15 cellular contexts compared by ENCODE assay signal in the genomic region with DNA sequence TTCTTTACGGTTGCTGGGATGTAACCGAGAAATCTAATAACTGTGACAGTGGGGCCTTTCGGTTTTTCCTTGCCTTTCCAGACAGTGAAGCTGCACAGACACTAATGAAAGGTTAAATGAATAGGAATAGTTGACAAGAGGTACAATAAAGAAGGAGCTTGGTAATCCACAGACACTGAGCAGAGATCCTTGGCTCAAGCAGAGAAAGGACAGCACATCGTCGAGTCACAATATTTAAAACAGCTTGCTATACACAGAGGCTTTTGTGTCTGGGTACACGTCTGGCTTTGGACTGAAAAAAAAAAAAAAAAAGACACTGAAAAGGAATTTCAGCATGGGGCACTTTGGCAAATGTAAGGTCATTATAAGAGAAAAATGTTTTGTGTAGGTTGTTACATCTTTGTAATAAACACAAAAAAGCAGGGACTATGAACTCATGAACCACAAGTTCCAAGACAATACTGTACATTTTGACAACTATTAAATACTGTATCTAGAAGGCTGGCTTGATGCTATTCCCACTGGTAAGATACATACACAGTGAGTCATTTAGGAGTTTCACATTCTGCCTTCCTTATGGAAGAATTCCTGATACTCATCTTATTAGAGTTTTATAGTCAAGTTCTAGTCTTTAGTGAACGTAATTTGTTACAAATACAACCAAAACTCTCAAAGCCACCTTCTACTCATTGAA. TPM values are rescaled to one million over a fixed set of nuclear protein-coding genes. Genes with fewer than 3 reads are reported as not detected.
DNase-seq lines count a peak whose midpoint lies in the region; ATAC-seq, FAIRE-seq and TF ChIP-seq lines count a peak whose summit lies in the region.
"Had no signal": no experiment of that assay in that cellular context is flagged by ENCODE, and none has a peak within 500 bp of the region (broad histone marks: within the 10 kb centered on the region; RNA-seq: fewer than 3 reads in every experiment).

No MANE protein-coding gene starts in this region.

- no peak overlapping the region for H2AFZ ChIP-seq in H9 (ENCODE audit: low read length)
- H2AFZ ChIP-seq in astrocyte (ENCODE audit: low read depth, low read length) = peak overlapping the region; percentile 70
- no peak overlapping the region for H2AFZ ChIP-seq in hepatocyte

- H3K27me3 Mint-ChIP-seq in H9 (ENCODE audit: low read depth) (peaks cover 1% of the 10 kb centered on the region), astrocyte (ENCODE audit: low read depth, unreplicated experiment) (no peaks in the 10 kb centered on the region)

- FAIRE-seq in astrocyte (lab: Jason Lieb, UNC) = peak; percentile 90

- H3K9ac ChIP-seq in H9 (ENCODE audit: extremely low read depth, insufficient read length, low read length) = no peak overlapping the region
- H3K9ac ChIP-seq in astrocyte (ENCODE audit: low read length) = peak overlapping the region; percentile 68
- peak overlapping the region; percentile 36 for H3K9ac ChIP-seq in skeletal muscle satellite cell (ENCODE audit: low read depth, low read length)
- H3K9ac ChIP-seq: KMS-11 had no signal

- no peak overlapping the region for H2AK5ac ChIP-seq in H9 (ENCODE audit: insufficient read length, low read length)

- H4K91ac ChIP-seq in H9 (ENCODE audit: insufficient read length, low read depth, low read length) = no peak overlapping the region

- no CpG with 5 or more reads among the region's 7 CpGs for WGBS in H9 (ENCODE audit: extremely low coverage, insufficient read length, low lambda C conversion rate)
- WGBS in hepatocyte (ENCODE audit: low lambda C conversion rate, missing lambda C conversion rate) = 49% methylated on average over 7 of the region's 7 CpGs

- H3K27ac ChIP-seq in H9 (ENCODE audit: insufficient read length, low read depth, low read length) = no peak overlapping the region
- H3K27ac ChIP-seq in astrocyte (ENCODE audit: low read depth, low read length) = peak overlapping the region; percentile 73
- H3K27ac ChIP-seq in hepatocyte = peak overlapping the region; percentile 73
- H3K27ac ChIP-seq: KMS-11 had no signal

- no peak overlapping the region for H4K8ac ChIP-seq in H9 (replicated peaks; ENCODE audit: insufficient read length, low read depth, low read length)

- H3K4me2 ChIP-seq in H9 (ENCODE audit: insufficient read depth, insufficient read length, low read length) (no peak overlapping the region), astrocyte (ENCODE audit: low read length) (peak overlapping the region; percentile 82), hepatocyte (peak overlapping the region; percentile 97), skeletal muscle satellite cell (ENCODE audit: low read length) (peak overlapping the region; percentile 77)
- H3K4me2 ChIP-seq: KMS-11 had no signal

- H3K36me3 Mint-ChIP-seq in H9 (ENCODE audit: insufficient read depth in 1 of 3, low read depth in 3 of 3) (peaks cover 2 to 8% (median 3%) of the 10 kb centered on the region in 3 experiments; a peak in 5 of 7 replicates), astrocyte (ENCODE audit: low read depth, unreplicated experiment) (no peaks in the 10 kb centered on the region)
- H3K36me3 Mint-ChIP-seq: CD4-positive, CD25-positive, alpha-beta regulatory T cell had no signal

- H2BK15ac ChIP-seq in H9 (ENCODE audit: low read depth, low read length) = no peak overlapping the region

- no peak overlapping the region for H3K14ac ChIP-seq in H9 (ENCODE audit: insufficient read depth, low read length)

- H4K20me1 ChIP-seq in H9 (ENCODE audit: control insufficient read depth, insufficient read depth, insufficient read length) (no peaks in the 10 kb centered on the region), astrocyte (ENCODE audit: insufficient read depth, low read length) (no peaks in the 10 kb centered on the region), hepatocyte (ENCODE audit: insufficient read depth, poor library complexity, severe bottlenecking) (no peaks in the 10 kb centered on the region)

- H3K4me3 ChIP-seq in astrocyte (ENCODE audit: insufficient read depth, low read depth, low read length) = peak overlapping the region; percentile 40
- H3K4me3 ChIP-seq in hepatocyte = no peak overlapping the region
- H3K4me3 ChIP-seq in skeletal muscle satellite cell (ENCODE audit: low read length) = peak overlapping the region; percentile 55
- no peak overlapping the region for H3K4me3 ChIP-seq in H7 (ENCODE audit: insufficient read depth, low read depth, low read length)

- no peak overlapping the region for H3K18ac ChIP-seq in H9 (ENCODE audit: insufficient read length, low read depth, low read length)

- H3K36me3 ChIP-seq in astrocyte (ENCODE audit: insufficient read depth, low read length) (no peaks in the 10 kb centered on the region), hepatocyte (replicated peaks; ENCODE audit: insufficient read depth, low read depth) (no peaks in the 10 kb centered on the region), skeletal muscle satellite cell (ENCODE audit: insufficient read depth, low read length) (no peaks in the 10 kb centered on the region), H7 (replicated peaks; ENCODE audit: control insufficient read depth, insufficient read depth, low read length) (no peaks in the 10 kb centered on the region)

- no peak overlapping the region for H3K23ac ChIP-seq in H9 (ENCODE audit: insufficient read length, low read depth, low read length)

- H2BK12ac ChIP-seq in H9 (ENCODE audit: insufficient read length, low read depth, low read length) = no peak overlapping the region

- H3K27ac Mint-ChIP-seq in H9 (peak overlapping the region in 2 of 3 experiments; percentile 27 to 66; a peak in 3 of 7 replicates), astrocyte (ENCODE audit: unreplicated experiment) (peak overlapping the region; percentile 70)
- H3K27ac Mint-ChIP-seq: CD4-positive, CD25-positive, alpha-beta regulatory T cell had no signal

- no peak for TF ChIP-seq CTCF in H9 (conservative IDR thresholded peaks at IDR 0.05)
- TF ChIP-seq CTCF in astrocyte (IDR thresholded peaks at IDR 0.05; ENCODE audit: insufficient read depth, low read depth, low read length) = no peak
- TF ChIP-seq CTCF in hepatocyte (IDR thresholded peaks at IDR 0.05; ENCODE audit: poor library complexity) = no peak

- no peak overlapping the region for H3T11ph ChIP-seq in H9 (ENCODE audit: low read length)

- no peak overlapping the region for H2BK120ac ChIP-seq in H9 (ENCODE audit: low read depth, low read length, poor library complexity, severe bottlenecking)

- DNase-seq in H9 (no peak), astrocyte (ENCODE audit: low read depth) (peak; percentile 77), hepatocyte (ENCODE audit: low spot score) (no peak), H7 (no peak), NCI-H146 (lab: John Stamatoyannopoulos, UW) (no peak)
- no peak for DNase-seq in activated CD4-positive, alpha-beta T cell treated with anti-CD3 and anti-CD28 coated beads, Interleukin-2, amount 50 U/mL, for 48 hours
- DNase-seq: activated CD4-positive, alpha-beta T cell treated with anti-CD3 and anti-CD28 coated beads, Interleukin-2, amount 50 U/mL, for 1 hour; CD4-positive, CD25-positive, alpha-beta regulatory T cell; NCI-H2081; NK-92 treated with Interleukin-12 subunit alpha and Interleukin-12 subunit beta, amount 100 ng/mL, for 24 hours had no signal

- no peak overlapping the region for H3K4ac ChIP-seq in H9 (ENCODE audit: low read depth, low read length)

- no peak overlapping the region for H4K5ac ChIP-seq in H9 (ENCODE audit: insufficient read length, low read depth, low read length)

- no peak overlapping the region for H2BK20ac ChIP-seq in H9 (ENCODE audit: low read depth, low read length, poor library complexity, severe bottlenecking)

- no peaks in the 10 kb centered on the region; the same call in 1 of the 2 replicates for H3K27me3 ChIP-seq in H9 (ENCODE audit: insufficient read depth, low read length)
- no peaks in the 10 kb centered on the region for H3K27me3 ChIP-seq in astrocyte (ENCODE audit: insufficient read depth, low read length)
- H3K27me3 ChIP-seq in hepatocyte = peaks cover 2% of the 10 kb centered on the region
- H3K27me3 ChIP-seq in skeletal muscle satellite cell (ENCODE audit: control insufficient read depth, insufficient read depth, low read length) = no peaks in the 10 kb centered on the region
- peaks cover 9% of the 10 kb centered on the region; the same call in 1 of the 2 replicates for H3K27me3 ChIP-seq in H7 (ENCODE audit: control insufficient read depth, insufficient read depth, low read length)

- H3K4me1 ChIP-seq in H9 (ENCODE audit: insufficient read depth, low read length) (peaks cover 6% of the 10 kb centered on the region; the same call in 1 of the 2 replicates), astrocyte (ENCODE audit: insufficient read depth, low read length) (peaks cover 39% of the 10 kb centered on the region), hepatocyte (ENCODE audit: insufficient read depth) (peaks cover 15% of the 10 kb centered on the region), skeletal muscle satellite cell (ENCODE audit: control insufficient read depth, insufficient read depth, low read length) (peaks cover 51% of the 10 kb centered on the region)

- H3K4me1 Mint-ChIP-seq in H9 = peaks cover 48 to 57% of the 10 kb centered on the region in 2 experiments
- H3K4me1 Mint-ChIP-seq in astrocyte (ENCODE audit: low read depth, unreplicated experiment) = peaks cover 42% of the 10 kb centered on the region
- H3K4me1 Mint-ChIP-seq: central memory CD8-positive, alpha-beta T cell had no signal

- H3K4me3 Mint-ChIP-seq in H9 (no peak overlapping the region), astrocyte (ENCODE audit: unreplicated experiment) (peak overlapping the region; percentile 5)
- H3K4me3 Mint-ChIP-seq: CD4-positive, CD25-positive, alpha-beta regulatory T cell; central memory CD8-positive, alpha-beta T cell had no signal

- peaks cover 8% of the 10 kb centered on the region for H3K23me2 ChIP-seq in H9 (ENCODE audit: insufficient read length, low read depth, low read length, poor library complexity, severe bottlenecking)

- H3K9me3 ChIP-seq in H9 (ENCODE audit: control insufficient read depth, low read depth, low read length) (no peaks in the 10 kb centered on the region), astrocyte (ENCODE audit: insufficient read depth, low read depth, low read length) (no peaks in the 10 kb centered on the region), hepatocyte (ENCODE audit: low read depth) (no peaks in the 10 kb centered on the region), skeletal muscle satellite cell (replicated peaks; ENCODE audit: low read length) (no peaks in the 10 kb centered on the region)

- H2BK5ac ChIP-seq in H9 (ENCODE audit: insufficient read length, low read length) = no peak overlapping the region

- H3K9me3 Mint-ChIP-seq in H9 = no peaks in the 10 kb centered on the region
- H3K9me3 Mint-ChIP-seq in astrocyte (ENCODE audit: unreplicated experiment) = no peaks in the 10 kb centered on the region
- H3K9me3 Mint-ChIP-seq: central memory CD8-positive, alpha-beta T cell had no signal

- 0 out of 2 replicates have a peak, but pooled peaks cover 2% of the 10 kb centered on the region for H3K79me2 ChIP-seq in H9 (ENCODE audit: insufficient read depth, low read length)
- peaks cover 79% of the 10 kb centered on the region for H3K79me2 ChIP-seq in astrocyte (ENCODE audit: insufficient read depth, low read length)
- peaks cover 67% of the 10 kb centered on the region for H3K79me2 ChIP-seq in hepatocyte

- ATAC-seq in GM18867 (IDR thresholded peaks at IDR 0.05; ENCODE audit: unreplicated experiment) = no peak

- no peaks in the 10 kb centered on the region for H3K9me2 ChIP-seq in hepatocyte (replicated peaks; ENCODE audit: insufficient read depth)

- peaks cover 3% of the 10 kb centered on the region for H3K79me1 ChIP-seq in H9 (ENCODE audit: insufficient read depth, low read depth, low read length, poor library complexity, severe bottlenecking)

- no peak overlapping the region for H3K56ac ChIP-seq in H9 (ENCODE audit: insufficient read length, low read depth, low read length)

RNA-seq across cellular contexts. Expression of a gene that starts 5.6 kb away (rescaled TPM):
- total RNA-seq in H9 (2021) (40.8 and 43.6 TPM in 2 replicates), astrocyte (38.0 and 47.4 TPM in 2 replicates), hepatocyte (16.5 and 20.7 TPM in 2 replicates)
- polyA plus RNA-seq in hepatocyte = 19.3 and 25.3 TPM in 2 replicates
- 31.5 and 37.3 TPM in 2 replicates for total RNA-seq in skeletal muscle satellite cell (2012; rRNA removed)
- total RNA-seq in H7 (2014; rRNA removed; shearing (Covaris generic)) = 7.9 and 12.0 TPM in 2 replicates
- total RNA-seq: CD4-positive, CD25-positive, alpha-beta regulatory T cell; T-helper 1 cell treated with Interleukin-12 subunit alpha and Interleukin-12 subunit beta and Interleukin-4 antibody, amounts not matched to agents 30 ng/mL and 1 ng/mL, for 36 hours had no signal
- polyA plus RNA-seq: CD4-positive, CD25-positive, alpha-beta regulatory T cell had no signal

Comparison
In these comparisons a context has a peak if more than half of its experiments do, and no peak if none do; other contexts are left out.
1. H3K4me3 ChIP-seq: peak in astrocyte (single experiment) and skeletal muscle satellite cell (single experiment); none in hepatocyte (single experiment) and H7 (single experiment).